ENCODE assay signal across 8 cellular contexts in the genomic region with DNA sequence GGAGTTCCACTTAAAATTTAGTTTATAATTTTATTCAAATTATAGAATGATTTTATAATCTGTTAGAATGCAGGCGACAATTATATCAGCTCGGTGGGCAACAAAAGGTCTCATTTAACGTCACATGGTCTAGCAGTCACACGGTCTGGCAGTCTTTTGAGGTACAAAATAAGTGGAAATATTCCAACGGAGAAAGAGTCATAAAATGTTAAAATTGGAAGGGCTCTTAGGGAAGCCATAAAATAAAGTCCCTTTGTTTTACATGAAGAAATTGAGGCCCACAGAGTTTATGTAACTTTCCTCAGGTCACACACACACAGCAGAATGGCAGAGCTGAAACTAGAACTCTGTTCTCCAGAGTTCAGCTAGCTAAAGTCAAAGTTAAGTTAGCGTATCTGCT.
"Had no signal": no experiment of that assay in that cellular context is flagged by ENCODE, and none has a peak within 500 bp of the region (broad histone marks: within the 10 kb centered on the region; RNA-seq: fewer than 3 reads in every experiment).

No MANE protein-coding gene starts in this region.

- H3K9me3 Mint-ChIP-seq: IgD-negative memory B cell had no signal

- H3K27ac Mint-ChIP-seq: IgD-negative memory B cell had no signal

- H3K4me1 Mint-ChIP-seq: IgD-negative memory B cell had no signal

- H3K9ac ChIP-seq: KMS-11 had no signal

- H3K4me3 Mint-ChIP-seq: IgD-negative memory B cell had no signal

- ATAC-seq: HepG2, K562 had no signal

- H3K4me2 ChIP-seq: KMS-11 had no signal

- H3K27me3 Mint-ChIP-seq: IgD-negative memory B cell had no signal

- H3K4me3 ChIP-seq: K562 had no signal

- DNase-seq: IMR-90, KBM-7, KG1 had no signal

- H3K27ac ChIP-seq: HL-60, KMS-11 had no signal
